7 cellular contexts compared by ENCODE assay signal in the genomic region with DNA sequence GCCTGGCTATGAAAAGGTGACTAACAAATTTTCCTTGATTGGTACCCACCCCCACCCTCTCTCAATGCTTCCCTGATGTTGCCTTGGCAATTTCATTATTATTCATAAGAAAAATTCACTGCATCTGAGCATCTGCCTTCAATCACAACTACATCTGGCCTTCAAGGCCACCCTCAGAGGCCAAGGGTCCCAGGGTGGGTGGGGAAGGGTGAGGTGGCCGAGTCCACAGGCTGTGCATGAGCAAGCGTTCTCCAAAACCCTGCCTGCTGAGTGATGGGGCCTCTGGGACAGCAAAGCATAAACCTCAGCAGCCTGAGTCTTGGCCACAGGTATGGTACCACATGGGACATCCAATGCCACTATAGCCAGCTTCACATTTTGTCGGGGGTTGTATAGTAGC.
"Had no signal": no experiment of that assay in that cellular context is flagged by ENCODE, and none has a peak within 500 bp of the region (broad histone marks: within the 10 kb centered on the region; RNA-seq: fewer than 3 reads in every experiment).

No MANE protein-coding gene starts in this region.

- H3K4me3 ChIP-seq: K562 had no signal

- H3K27ac Mint-ChIP-seq: IgD-negative memory B cell had no signal

- ATAC-seq: HepG2, K562 had no signal

- DNase-seq: IMR-90, KG1 had no signal

- H3K36me3 Mint-ChIP-seq: IgD-negative memory B cell had no signal

- H3K27ac ChIP-seq: HL-60, KMS-11 had no signal

- H3K4me2 ChIP-seq: KMS-11 had no signal

- H3K9ac ChIP-seq: KMS-11 had no signal
